1 cellular context compared by ENCODE assay signal in the genomic region with DNA sequence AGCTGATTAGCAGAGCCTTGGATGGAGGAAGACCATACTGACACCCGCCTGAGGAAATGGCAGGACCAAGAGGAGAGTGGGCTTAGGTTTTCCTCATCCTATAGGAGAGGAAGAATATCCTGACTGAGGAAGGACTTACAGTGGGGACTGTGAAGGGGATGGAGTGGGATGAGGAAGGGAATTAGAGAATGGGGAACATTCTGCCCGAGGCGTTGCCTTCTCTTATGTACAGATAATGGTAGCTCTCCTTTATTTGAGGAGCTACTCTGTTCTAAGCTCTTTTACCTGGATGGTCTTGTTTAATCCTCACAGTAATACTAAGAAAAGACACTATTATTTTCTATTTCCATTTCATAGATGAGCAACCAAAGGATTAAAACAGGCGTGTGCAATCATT.
TF ChIP-seq lines count a peak whose summit lies in the region.

No MANE protein-coding gene starts in this region.

TF ChIP-seq in GM23338, 12 proteins besides CTCF, POLR2A, EP300 and RAD21 (continued from another document):
- TF ChIP-seq ZNF462 (CRISPR knock-in tag; IDR thresholded peaks at IDR 0.05), result 0 out of 2 replicates have a peak, but pooled peaks have one; percentile 20
TF ChIP-seq in GM23338: peak in this region for 1.
